In the genomic region with DNA sequence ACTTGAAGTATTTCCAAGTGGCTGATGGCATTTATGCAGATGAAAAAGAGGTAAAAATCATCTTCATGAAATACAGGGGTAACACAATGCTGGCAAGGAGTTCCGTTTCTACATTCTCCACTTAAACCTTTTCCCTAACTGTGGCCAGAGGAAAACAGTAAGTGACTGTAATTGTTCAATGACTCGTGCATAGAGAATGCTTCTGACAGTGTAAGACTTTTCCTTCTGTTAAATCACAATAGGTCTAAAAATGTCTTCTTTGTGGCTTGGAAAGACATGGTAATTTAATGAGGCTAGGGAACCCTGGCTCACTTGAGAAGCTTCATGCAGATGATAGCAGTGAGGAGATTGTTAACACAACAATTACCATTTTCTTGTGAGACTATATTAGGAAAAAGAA, we compare ENCODE assay signal across 13 cellular contexts. TPM values are rescaled to one million over a fixed set of nuclear protein-coding genes. Genes with fewer than 3 reads are reported as not detected.
DNase-seq lines count a peak whose midpoint lies in the region; FAIRE-seq and TF ChIP-seq lines count a peak whose summit lies in the region.
"Had no signal": no experiment of that assay in that cellular context is flagged by ENCODE, and none has a peak within 500 bp of the region (broad histone marks: within the 10 kb centered on the region; RNA-seq: fewer than 3 reads in every experiment).

No MANE protein-coding gene starts in this region.

- H3K9me3 Mint-ChIP-seq in astrocyte (ENCODE audit: unreplicated experiment): peaks cover 2% of the 10 kb centered on the region
- H3K9me3 Mint-ChIP-seq: activated CD4-positive, alpha-beta memory T cell treated with anti-CD3 and anti-CD28 coated beads, Interleukin-2, amount 10 ng/mL, durations not matched to agents 7 days and 5 days; T-helper 1 cell treated with Interleukin-12 subunit alpha and Interleukin-12 subunit beta and Interleukin-4 antibody, amounts not matched to agents 30 μg/mL and 1 μg/mL, for 36 hours had no signal

- no peaks in the 10 kb centered on the region for H3K9me3 ChIP-seq in astrocyte (ENCODE audit: insufficient read depth, low read depth, low read length)
- H3K9me3 ChIP-seq in hepatocyte (ENCODE audit: low read depth): no peaks in the 10 kb centered on the region
- no peaks in the 10 kb centered on the region for H3K9me3 ChIP-seq in thyroid gland

- H3K4me1 Mint-ChIP-seq in astrocyte (ENCODE audit: low read depth, unreplicated experiment): peaks cover 18% of the 10 kb centered on the region
- H3K4me1 Mint-ChIP-seq: activated CD4-positive, alpha-beta memory T cell treated with anti-CD3 and anti-CD28 coated beads, Interleukin-2, amount 10 ng/mL, durations not matched to agents 7 days and 5 days had no signal

- H3K27me3 ChIP-seq in astrocyte (ENCODE audit: insufficient read depth, low read length) (no peaks in the 10 kb centered on the region), hepatocyte (no peaks in the 10 kb centered on the region), thyroid gland (no peaks in the 10 kb centered on the region)

- peaks cover 20% of the 10 kb centered on the region for H3K4me1 ChIP-seq in astrocyte (ENCODE audit: insufficient read depth, low read length)
- peaks cover 9% of the 10 kb centered on the region for H3K4me1 ChIP-seq in hepatocyte (ENCODE audit: insufficient read depth)
- H3K4me1 ChIP-seq in thyroid gland: peaks cover 8 to 9% of the 10 kb centered on the region in 2 donors

- H4K20me1 ChIP-seq in astrocyte (ENCODE audit: insufficient read depth, low read length) (no peaks in the 10 kb centered on the region), hepatocyte (ENCODE audit: insufficient read depth, poor library complexity, severe bottlenecking) (no peaks in the 10 kb centered on the region)

- H3K4me3 ChIP-seq in astrocyte (ENCODE audit: insufficient read depth, low read depth, low read length) (peak overlapping the region; percentile 4), hepatocyte (no peak overlapping the region), thyroid gland (replicated peaks in 1 of 3) (no peak overlapping the region)
- H3K4me3 ChIP-seq: coronary artery had no signal

- WGBS in hepatocyte (ENCODE audit: low lambda C conversion rate, missing lambda C conversion rate): 26% methylated on average over 2 of the region's 2 CpGs
- 10 to 18% methylated on average over 2 of the region's 2 CpGs for WGBS in thyroid gland, 2 donors

- H3K27ac ChIP-seq in astrocyte (ENCODE audit: low read depth, low read length) (peak overlapping the region; percentile 33), hepatocyte (peak overlapping the region; percentile 13), thyroid gland (peak overlapping the region in 2 of 3 donors; percentile 12 to 25)
- H3K27ac ChIP-seq: coronary artery had no signal

- no peaks in the 10 kb centered on the region for H3K9me2 ChIP-seq in hepatocyte (replicated peaks; ENCODE audit: insufficient read depth)

- DNase-seq in HCEC 1CT: peak; percentile 36
- DNase-seq in astrocyte (ENCODE audit: low read depth): peak; percentile 92
- DNase-seq in hepatocyte (ENCODE audit: low spot score): no peak
- DNase-seq in thyroid gland: no peak
- DNase-seq in frontal cortex (ENCODE audit: low spot score in 2 of 2): no peak
- DNase-seq in NCI-H748 (lab: John Stamatoyannopoulos, UW; ENCODE audit: unreplicated experiment): no peak
- DNase-seq in NCI-H510A (lab: John Stamatoyannopoulos, UW): no peak
- DNase-seq: activated CD4-positive, alpha-beta memory T cell treated with anti-CD3 and anti-CD28 coated beads, Interleukin-2, amount 10 ng/mL, durations not matched to agents 7 days and 5 days; activated naive CD4-positive, alpha-beta T cell treated with Interleukin-2 at 50 U/mL for 16 hours; DMS153; NCI-H1930 had no signal

- H3K9ac ChIP-seq in astrocyte (ENCODE audit: low read length): peak overlapping the region; percentile 37

- no peaks in the 10 kb centered on the region for H3K36me3 ChIP-seq in astrocyte (ENCODE audit: insufficient read depth, low read length)
- H3K36me3 ChIP-seq in hepatocyte (replicated peaks; ENCODE audit: insufficient read depth, low read depth): no peaks in the 10 kb centered on the region
- no peaks in the 10 kb centered on the region for H3K36me3 ChIP-seq in thyroid gland

- no peak overlapping the region for H3K4me3 Mint-ChIP-seq in astrocyte (ENCODE audit: unreplicated experiment)
- H3K4me3 Mint-ChIP-seq: activated CD4-positive, alpha-beta memory T cell treated with anti-CD3 and anti-CD28 coated beads, Interleukin-2, amount 10 ng/mL, durations not matched to agents 7 days and 5 days; T-helper 1 cell treated with Interleukin-12 subunit alpha and Interleukin-12 subunit beta and Interleukin-4 antibody, amounts not matched to agents 30 μg/mL and 1 μg/mL, for 36 hours had no signal

- H3K4me2 ChIP-seq in astrocyte (ENCODE audit: low read length) (peak overlapping the region; percentile 72), hepatocyte (peak overlapping the region; percentile 24)

- peaks cover 4% of the 10 kb centered on the region for H3K36me3 Mint-ChIP-seq in astrocyte (ENCODE audit: low read depth, unreplicated experiment)

- intact Hi-C loops in thyroid gland (cut with DNase I): no loop called here

- H2AFZ ChIP-seq in astrocyte (ENCODE audit: low read depth, low read length) (peak overlapping the region; percentile 4), hepatocyte (no peak overlapping the region)

- H3K27ac Mint-ChIP-seq in astrocyte (ENCODE audit: unreplicated experiment): peak overlapping the region; percentile 75
- H3K27ac Mint-ChIP-seq: activated CD4-positive, alpha-beta memory T cell treated with anti-CD3 and anti-CD28 coated beads, Interleukin-2, amount 10 ng/mL, durations not matched to agents 7 days and 5 days; T-helper 1 cell treated with Interleukin-12 subunit alpha and Interleukin-12 subunit beta and Interleukin-4 antibody, amounts not matched to agents 30 μg/mL and 1 μg/mL, for 36 hours had no signal

- TF ChIP-seq CTCF in astrocyte (IDR thresholded peaks at IDR 0.05; ENCODE audit: insufficient read depth, low read depth, low read length) (no peak), hepatocyte (IDR thresholded peaks at IDR 0.05; ENCODE audit: poor library complexity) (no peak), thyroid gland (IDR thresholded peaks at IDR 0.05) (no peak)

- TF ChIP-seq POLR2A in thyroid gland (IDR thresholded peaks at IDR 0.05): no peak

- no peaks in the 10 kb centered on the region for H3K27me3 Mint-ChIP-seq in astrocyte (ENCODE audit: low read depth, unreplicated experiment)
- H3K27me3 Mint-ChIP-seq: activated CD4-positive, alpha-beta memory T cell treated with anti-CD3 and anti-CD28 coated beads, Interleukin-2, amount 10 ng/mL, durations not matched to agents 7 days and 5 days had no signal

- FAIRE-seq in astrocyte (lab: Jason Lieb, UNC) (peak; percentile 92), frontal cortex (lab: Jason Lieb, UNC) (no peak)

- H3K79me2 ChIP-seq in astrocyte (ENCODE audit: insufficient read depth, low read length): no peaks in the 10 kb centered on the region
- H3K79me2 ChIP-seq in hepatocyte: no peaks in the 10 kb centered on the region

RNA-seq across cellular contexts. Expression of gene RSU1, which starts 50.3 kb away (rescaled TPM):
- total RNA-seq in astrocyte: 138 and 142 TPM in 2 replicates
- total RNA-seq in hepatocyte: 36.7 and 37.0 TPM in 2 replicates
- 52.3 and 55.5 TPM in 2 replicates for polyA plus RNA-seq in hepatocyte
- total RNA-seq in thyroid gland: 10 to 100 TPM; 43.5 to 63.0 (median 50.7) TPM
- 33.0 TPM for total RNA-seq in frontal cortex

Comparison
In these comparisons a context has a peak if more than half of its experiments do, and no peak if none do; other contexts are left out.
1. DNase-seq: peak in HCEC 1CT (single experiment) and astrocyte (single experiment); none in hepatocyte (single experiment), thyroid gland (0 of 2), frontal cortex (0 of 2), NCI-H748 (single experiment) and NCI-H510A (single experiment).
2. Peak in every context shown above with its lines, with median percentiles within 50 percentile points of each other: H3K27ac ChIP-seq.